17 cellular contexts compared by ENCODE assay signal in the genomic region with DNA sequence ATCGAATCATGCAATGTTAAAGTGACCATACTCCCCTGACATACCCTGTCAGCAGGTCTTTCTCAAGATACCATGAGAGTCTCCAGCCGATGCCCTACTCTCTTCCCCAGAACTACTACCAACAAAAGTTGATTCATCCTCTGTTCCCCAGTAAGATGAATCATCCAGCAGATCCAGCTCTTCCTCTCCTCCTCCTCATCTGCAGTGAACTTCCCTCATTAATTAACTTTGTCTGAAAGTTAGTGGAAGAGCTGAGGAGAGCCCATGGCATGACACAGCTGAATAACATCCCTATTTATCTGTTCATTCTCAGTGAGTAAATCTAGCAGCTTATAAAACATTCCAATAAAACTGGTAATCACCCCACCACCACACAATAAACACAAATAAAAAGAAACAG.
DNase-seq lines count a peak whose midpoint lies in the region; ATAC-seq, FAIRE-seq and TF ChIP-seq lines count a peak whose summit lies in the region.
"Had no signal": no experiment of that assay in that cellular context is flagged by ENCODE, and none has a peak within 500 bp of the region (broad histone marks: within the 10 kb centered on the region; RNA-seq: fewer than 3 reads in every experiment).

No MANE protein-coding gene starts in this region.

- ATAC-seq in GM18519 (IDR thresholded peaks at IDR 0.05; ENCODE audit: low FRiP score, unreplicated experiment) = no peak
- ATAC-seq: stimulated activated effector memory CD8-positive, alpha-beta T cell treated with anti-CD3 and anti-CD28 coated beads, Interleukin-12 subunit alpha, Interleukin-12 subunit beta, amount 100 ng/mL, for 72 hours had no signal

- H3K27me3 ChIP-seq in bronchial epithelial cell (ENCODE audit: control insufficient read depth, insufficient read depth, low read length) (peaks cover 2% of the 10 kb centered on the region), kidney epithelial cell (ENCODE audit: control insufficient read depth, insufficient read depth, low read length) (no peaks in the 10 kb centered on the region)
- H3K27me3 ChIP-seq: SJCRH30 had no signal

- FAIRE-seq in HTR-8/SVneo (lab: Jason Lieb, UNC) (no peak), bronchial epithelial cell (lab: Jason Lieb, UNC) (no peak)
- FAIRE-seq: endometrium, small intestine had no signal

- H3K4me3 ChIP-seq in AG09309 (ENCODE audit: control insufficient read depth, low read depth, low read length) (no peak overlapping the region), bronchial epithelial cell (ENCODE audit: low read depth, low read length) (no peak overlapping the region), kidney epithelial cell (ENCODE audit: low read depth, low read length) (no peak overlapping the region)
- H3K4me3 ChIP-seq: SJCRH30 had no signal

- no peak for TF ChIP-seq CTCF in AG09309 (IDR thresholded peaks at IDR 0.05; ENCODE audit: control insufficient read depth, insufficient read depth, low read depth, low read length, missing control alignments)
- no peak for TF ChIP-seq CTCF in bronchial epithelial cell (IDR thresholded peaks at IDR 0.05; ENCODE audit: insufficient read depth, low read length, severe bottlenecking)
- TF ChIP-seq CTCF in kidney epithelial cell (IDR thresholded peaks at IDR 0.05; ENCODE audit: insufficient read depth, low read length, poor library complexity, severe bottlenecking) = no peak

- DNase-seq in AG09309 (ENCODE audit: low read depth) = peak; percentile 89
- peak; percentile 7 for DNase-seq in HTR-8/SVneo (ENCODE audit: insufficient read length, low spot score)
- DNase-seq in bronchial epithelial cell (ENCODE audit: low read depth) = peak; percentile 48
- DNase-seq in kidney epithelial cell (ENCODE audit: low read depth) = peak; percentile 48
- DNase-seq in activated naive CD4-positive, alpha-beta T cell treated with Interleukin-2 at 50 U/mL for 16 hours = no peak
- DNase-seq in posterior cingulate gyrus = no peak
- no peak for DNase-seq in central memory CD4-positive, alpha-beta T cell
- DNase-seq: activated CD4-positive, alpha-beta T cell treated with anti-CD3 and anti-CD28 coated beads for 48 hours; activated T-cell treated with anti-CD3 and anti-CD28 coated beads, Interleukin-2, amount 50 U/mL, for 24 hours; left cardiac atrium; NCI-H146; occipital lobe; SJCRH30; small intestine had no signal

- H3K36me3 ChIP-seq in bronchial epithelial cell (ENCODE audit: control insufficient read depth, insufficient read depth, low read length) (no peaks in the 10 kb centered on the region), kidney epithelial cell (ENCODE audit: control insufficient read depth, insufficient read depth, low read length) (no peaks in the 10 kb centered on the region)
- H3K36me3 ChIP-seq: SJCRH30 had no signal

- intact Hi-C loops in posterior cingulate gyrus (cut with DNase I) = no loop called here

Comparison
In these comparisons a context has a peak if more than half of its experiments do, and no peak if none do; other contexts are left out.
1. DNase-seq: peak in AG09309 (single experiment), HTR-8/SVneo (single experiment), bronchial epithelial cell (single experiment) and kidney epithelial cell (single experiment); none in activated naive CD4-positive, alpha-beta T cell treated with Interleukin-2 at 50 U/mL for 16 hours (single experiment), posterior cingulate gyrus (0 of 10) and central memory CD4-positive, alpha-beta T cell (single experiment).